ENCODE assay signal across 29 cellular contexts in the genomic region with DNA sequence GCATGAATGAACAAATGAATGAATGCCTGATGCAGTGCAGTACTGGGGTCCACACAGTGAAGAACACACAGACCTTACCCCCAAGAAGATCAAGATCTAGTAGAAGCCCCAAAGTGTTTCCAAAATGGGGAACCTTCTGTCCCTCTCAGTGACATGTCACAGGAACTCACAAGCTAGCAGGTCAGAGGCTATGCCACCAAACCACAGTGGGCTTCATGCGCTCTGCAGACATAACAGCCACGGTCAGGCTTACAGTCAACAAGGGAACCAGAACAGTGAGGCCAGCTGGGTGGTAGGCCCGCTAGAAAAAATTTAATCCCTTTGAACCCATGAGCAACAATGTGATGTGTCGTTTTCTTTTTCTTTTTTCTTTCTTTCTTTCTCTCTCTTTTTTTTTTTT. TPM values are rescaled to one million over a fixed set of nuclear protein-coding genes. Genes with fewer than 3 reads are reported as not detected.
A peak's percentile ranks its signal among the peaks of the same experiment; 100 is the strongest.
DNase-seq lines count a peak whose midpoint lies in the region; ATAC-seq and TF ChIP-seq lines count a peak whose summit lies in the region.
"Had no signal": no experiment of that assay in that cellular context is flagged by ENCODE, and none has a peak within 500 bp of the region (broad histone marks: within the 10 kb centered on the region; RNA-seq: fewer than 3 reads in every experiment).

No MANE protein-coding gene starts in this region.

- H3K36me3 Mint-ChIP-seq in immature natural killer cell, result no peaks in the 10 kb centered on the region
- H3K36me3 Mint-ChIP-seq: activated naive CD4-positive, alpha-beta T cell treated with anti-CD3 and anti-CD28 coated beads, Interleukin-2, amount 50 U/mL, for 72 hours; CD4-positive, alpha-beta memory T cell; memory B cell; stimulated activated effector memory CD8-positive, alpha-beta T cell treated with anti-CD3 and anti-CD28 coated beads, Interleukin-12 subunit alpha, Interleukin-12 subunit beta, amount 100 ng/mL, for 72 hours had no signal

- DNase-seq in SKM-1 treated with dmso at 0.1 percent for 144 hours (lab: John Stamatoyannopoulos, UW; ENCODE audit: unreplicated experiment) (peak; percentile 58), SKM-1 (lab: John Stamatoyannopoulos, UW; ENCODE audit: unreplicated experiment) (no peak), OCI-M1 (lab: John Stamatoyannopoulos, UW) (peak; percentile 18), immature natural killer cell (peak in 2 of 3 donors; percentile 36), HuH-7 (ENCODE audit: low spot score) (no peak), PC-9 (no peak)
- DNase-seq: 8988T; activated CD4-positive, alpha-beta T cell treated with anti-CD3 and anti-CD28 coated beads, Interleukin-2, amount 10 ng/mL, durations not matched to agents 24 days and 14 days; activated CD8-positive, alpha-beta memory T cell treated with anti-CD3 and anti-CD28 coated beads for 24 hours; activated T-cell treated with anti-CD3 and anti-CD28 coated beads for 4 hours; CD4-positive, alpha-beta memory T cell; effector memory CD4-positive, alpha-beta T cell; hippocampal formation; left colon; NCI-H2029; NCI-H2227 treated with DMSO at 0.1 percent for 48 hours; NCI-H526 treated with DMSO at 0.1 percent for 48 hours; T-helper 2 cell; trophoblast cell had no signal

- peaks cover 23 to 31% of the 10 kb centered on the region in 2 donors for H3K4me1 Mint-ChIP-seq in immature natural killer cell

- no TSS peak for BruUV-seq in PC-9 (replicated peaks; lab: Mats Ljungman, UMichigan)

- TF ChIP-seq CTCF in PC-9 (conservative IDR thresholded peaks at IDR 0.05), result no peak

- peak overlapping the region in 5 of 6 donors; percentile 5 to 74 (median 19) for H3K27ac Mint-ChIP-seq in immature natural killer cell
- H3K27ac Mint-ChIP-seq: activated CD4-positive, alpha-beta T cell treated with anti-CD3 and anti-CD28 coated beads, Interleukin-2, amount 10 ng/mL, durations not matched to agents 24 days and 14 days; activated naive CD4-positive, alpha-beta T cell treated with anti-CD3 and anti-CD28 coated beads, Interleukin-2, amount 50 U/mL, for 72 hours; GM23338; memory B cell; stimulated activated effector memory CD8-positive, alpha-beta T cell treated with anti-CD3 and anti-CD28 coated beads, Interleukin-12 subunit alpha, Interleukin-12 subunit beta, amount 100 ng/mL, for 72 hours had no signal

- H3K9me3 Mint-ChIP-seq in immature natural killer cell, result no peaks in the 10 kb centered on the region
- H3K9me3 Mint-ChIP-seq: activated CD4-positive, alpha-beta T cell treated with anti-CD3 and anti-CD28 coated beads, Interleukin-2, amount 10 ng/mL, durations not matched to agents 24 days and 14 days; activated naive CD4-positive, alpha-beta T cell treated with anti-CD3 and anti-CD28 coated beads, Interleukin-2, amount 50 U/mL, for 72 hours; CD4-positive, alpha-beta memory T cell; GM23338; memory B cell; stimulated activated effector memory CD8-positive, alpha-beta T cell treated with anti-CD3 and anti-CD28 coated beads, Interleukin-12 subunit alpha, Interleukin-12 subunit beta, amount 100 ng/mL, for 72 hours had no signal

- no peak for ATAC-seq in HG03442 (IDR thresholded peaks at IDR 0.05; ENCODE audit: unreplicated experiment)
- ATAC-seq in GM18502 (IDR thresholded peaks at IDR 0.05; ENCODE audit: poor library complexity, unreplicated experiment), result no peak
- ATAC-seq: activated naive CD4-positive, alpha-beta T cell treated with anti-CD3 and anti-CD28 coated beads, Interleukin-2, amount 50 U/mL, for 72 hours; GM23338; left colon; stimulated activated effector memory CD8-positive, alpha-beta T cell treated with anti-CD3 and anti-CD28 coated beads, Interleukin-12 subunit alpha, Interleukin-12 subunit beta, amount 100 ng/mL, for 72 hours had no signal

- peak overlapping the region in 3 of 5 donors; percentile 18 to 50 (median 24) for H3K4me3 Mint-ChIP-seq in immature natural killer cell
- H3K4me3 Mint-ChIP-seq: activated CD4-positive, alpha-beta T cell treated with anti-CD3 and anti-CD28 coated beads, Interleukin-2, amount 10 ng/mL, durations not matched to agents 24 days and 14 days; CD4-positive, alpha-beta memory T cell; GM23338; memory B cell; stimulated activated effector memory CD8-positive, alpha-beta T cell treated with anti-CD3 and anti-CD28 coated beads, Interleukin-12 subunit alpha, Interleukin-12 subunit beta, amount 100 ng/mL, for 72 hours had no signal

- no peaks in the 10 kb centered on the region for H3K9me3 ChIP-seq in PC-9 (ENCODE audit: insufficient read depth, low read depth)
- H3K9me3 ChIP-seq: breast epithelium had no signal

- intact Hi-C loops in PC-9 (cut with micrococcal nuclease; ENCODE audit: unreplicated experiment), result no loop called here

- H3K27me3 ChIP-seq in PC-9 (ENCODE audit: insufficient read depth, low read depth), result no peaks in the 10 kb centered on the region
- H3K27me3 ChIP-seq: breast epithelium had no signal

- peaks cover 37% of the 10 kb centered on the region for H3K4me1 ChIP-seq in PC-9 (replicated peaks; ENCODE audit: insufficient read depth)
- H3K4me1 ChIP-seq: breast epithelium had no signal

- no peaks in the 10 kb centered on the region for H3K36me3 ChIP-seq in PC-9 (ENCODE audit: low read depth)
- H3K36me3 ChIP-seq: breast epithelium had no signal

- no peak overlapping the region for H3K27ac ChIP-seq in PC-9
- H3K27ac ChIP-seq: breast epithelium, epithelial cell of prostate, RWPE1 had no signal

- H3K27me3 Mint-ChIP-seq in immature natural killer cell (ENCODE audit: low read depth in 3 of 3), result peaks cover 0 to 7% (median 4%) of the 10 kb centered on the region in 3 donors
- H3K27me3 Mint-ChIP-seq: CD4-positive, alpha-beta memory T cell; memory B cell had no signal

- H3K4me2 ChIP-seq in PC-9, result no peak overlapping the region
- H3K4me2 ChIP-seq: GM23338 had no signal

- no peaks in the 10 kb centered on the region for H3K79me2 ChIP-seq in PC-9 (ENCODE audit: low read depth)

- H3K9me2 ChIP-seq in PC-9 (ENCODE audit: insufficient read depth), result no peaks in the 10 kb centered on the region

- CTCF ChIA-PET in PC-9 (lab: Charles Lee), result interaction anchor here (2.5 kb wide), 1 partner anchor 244 kb away, joined by 10 read pairs; no protein-coding TSS in a partner anchor

- H4K20me1 ChIP-seq in PC-9 (ENCODE audit: insufficient read depth), result no peaks in the 10 kb centered on the region

- POLR2A ChIA-PET in PC-9 (lab: Charles Lee; ENCODE audit: unreplicated experiment), result no interaction called here

- peaks cover 18% of the 10 kb centered on the region for H3F3A ChIP-seq in PC-9 (ENCODE audit: insufficient read depth, low read depth)

- no peak overlapping the region for H3K4me3 ChIP-seq in PC-9
- H3K4me3 ChIP-seq: breast epithelium, GM23338, SK-N-MC had no signal

- H2AFZ ChIP-seq in PC-9, result no peak overlapping the region
- H2AFZ ChIP-seq: GM23338 had no signal

RNA-seq across cellular contexts. Expression of a gene that starts 20.2 kb away (rescaled TPM):
- polyA plus RNA-seq in immature natural killer cell, result 10 to 100 TPM in 1 of 3 donors, 1 to 10 TPM in 2; 4.3 to 11.9 (median 5.7) TPM
- total RNA-seq in PC-9 (2021), result 39.9 and 47.0 TPM in 2 replicates

Comparison
In these comparisons a context has a peak if more than half of its experiments do, and no peak if none do; other contexts are left out.
1. DNase-seq: peak in SKM-1 treated with dmso at 0.1 percent for 144 hours (single experiment), OCI-M1 (single experiment) and immature natural killer cell (2 of 3); none in SKM-1 (single experiment), HuH-7 (single experiment) and PC-9 (0 of 2).